8 cellular contexts compared by ENCODE assay signal in genomic region chr6:154403803-154404202, GRCh38. TPM values are rescaled to one million over a fixed set of nuclear protein-coding genes. Genes with fewer than 3 reads are reported as not detected.
A peak's percentile ranks its signal among the peaks of the same experiment; 100 is the strongest.
DNase-seq lines count a peak whose midpoint lies in the region; ATAC-seq, FAIRE-seq and TF ChIP-seq lines count a peak whose summit lies in the region.

No MANE protein-coding gene starts in this region.

- H3K27ac ChIP-seq in right lobe of liver, result no peak overlapping the region

- no peaks in the 10 kb centered on the region for H3K27me3 Mint-ChIP-seq in Calu3 (ENCODE audit: unreplicated experiment)

- peaks cover 0 to 63% (median 25%) of the 10 kb centered on the region in 4 donors for H3K36me3 ChIP-seq in right lobe of liver

- H3K4me3 ChIP-seq in AG09309 (ENCODE audit: control insufficient read depth, low read depth, low read length) (no peak overlapping the region), right lobe of liver (no peak overlapping the region)

- FAIRE-seq in HTR-8/SVneo (lab: Jason Lieb, UNC), result peak; percentile 9

- H3K27me3 ChIP-seq in right lobe of liver, result no peaks in the 10 kb centered on the region

- ATAC-seq in right lobe of liver, result peak; percentile 23 to 41 (median 34)
- no peak for ATAC-seq in GM18909 (IDR thresholded peaks at IDR 0.05; ENCODE audit: poor library complexity, unreplicated experiment)
- no peak for ATAC-seq in HG03095 (IDR thresholded peaks at IDR 0.05; ENCODE audit: unreplicated experiment)

- H3K9me3 Mint-ChIP-seq in Calu3 (ENCODE audit: low read depth, unreplicated experiment), result no peaks in the 10 kb centered on the region

- no peaks in the 10 kb centered on the region for H3K36me3 Mint-ChIP-seq in Calu3 (ENCODE audit: insufficient read depth, unreplicated experiment)

- H3K9me3 ChIP-seq in right lobe of liver, result no peaks in the 10 kb centered on the region

- no peak overlapping the region for H3K27ac Mint-ChIP-seq in Calu3 (ENCODE audit: unreplicated experiment)

- DNase-seq in AG09309 (ENCODE audit: low read depth) (peak; percentile 50), HTR-8/SVneo (ENCODE audit: insufficient read length, low spot score) (peak; percentile 59), amniotic epithelial cell (ENCODE audit: low read depth) (peak; percentile 85), right lobe of liver (no peak), Calu3 (no peak), ecto neural progenitor cell (ENCODE audit: low spot score) (no peak)

- H3K4me1 Mint-ChIP-seq in Calu3 (ENCODE audit: low read depth, unreplicated experiment), result no peaks in the 10 kb centered on the region

- no peak overlapping the region for H3K4me3 Mint-ChIP-seq in Calu3 (ENCODE audit: low read depth, unreplicated experiment)

- no peak for TF ChIP-seq POLR2A in right lobe of liver (IDR thresholded peaks at IDR 0.05)

- 33% methylated on average over 3 of the region's 3 CpGs for WGBS in right lobe of liver (ENCODE audit: insufficient coverage, low coverage, low lambda C conversion rate, missing lambda C conversion rate)

- TF ChIP-seq CTCF in AG09309 (IDR thresholded peaks at IDR 0.05; ENCODE audit: control insufficient read depth, insufficient read depth, low read depth, low read length, missing control alignments), result no peak
- no peak for TF ChIP-seq CTCF in right lobe of liver (IDR thresholded peaks at IDR 0.05)
- TF ChIP-seq CTCF in Calu3 (IDR thresholded peaks at IDR 0.05; ENCODE audit: unreplicated experiment), result no peak

- H3K4me1 ChIP-seq in right lobe of liver, result no peaks in the 10 kb centered on the region

- intact Hi-C loops in right lobe of liver (cut with DNase I) (no loop called here), Calu3 (cut with micrococcal nuclease; ENCODE audit: unreplicated experiment) (no loop called here)

- no TSS peak for BruUV-seq in Calu3 (replicated peaks; lab: Mats Ljungman, UMichigan)

- CTCF ChIA-PET in Calu3 (lab: Charles Lee), result interaction anchor here (0.5 kb wide), 1 partner anchor 38 kb away, joined by 3 read pairs; no protein-coding TSS in a partner anchor

RNA-seq across cellular contexts. Expression of gene IPCEF1, which starts 47.2 kb away (rescaled TPM):
- total RNA-seq in right lobe of liver, result 1 to 10 TPM in 5 of 6 experiments, under 1 TPM in 1; 0.90 to 3.0 (median 1.4) TPM
- 0.29 and 0.52 TPM in 2 replicates for total RNA-seq in Calu3 (2022)

Comparison
In these comparisons a context has a peak if more than half of its experiments do, and no peak if none do; other contexts are left out.
1. DNase-seq: peak in AG09309 (single experiment), HTR-8/SVneo (single experiment) and amniotic epithelial cell (single experiment); none in right lobe of liver (0 of 3), Calu3 (single experiment) and ecto neural progenitor cell (single experiment).
2. ATAC-seq: peak in right lobe of liver (4 of 4); none in GM18909 (single experiment) and HG03095 (single experiment).